ENCODE assay signal across 8 cellular contexts in the genomic region with DNA sequence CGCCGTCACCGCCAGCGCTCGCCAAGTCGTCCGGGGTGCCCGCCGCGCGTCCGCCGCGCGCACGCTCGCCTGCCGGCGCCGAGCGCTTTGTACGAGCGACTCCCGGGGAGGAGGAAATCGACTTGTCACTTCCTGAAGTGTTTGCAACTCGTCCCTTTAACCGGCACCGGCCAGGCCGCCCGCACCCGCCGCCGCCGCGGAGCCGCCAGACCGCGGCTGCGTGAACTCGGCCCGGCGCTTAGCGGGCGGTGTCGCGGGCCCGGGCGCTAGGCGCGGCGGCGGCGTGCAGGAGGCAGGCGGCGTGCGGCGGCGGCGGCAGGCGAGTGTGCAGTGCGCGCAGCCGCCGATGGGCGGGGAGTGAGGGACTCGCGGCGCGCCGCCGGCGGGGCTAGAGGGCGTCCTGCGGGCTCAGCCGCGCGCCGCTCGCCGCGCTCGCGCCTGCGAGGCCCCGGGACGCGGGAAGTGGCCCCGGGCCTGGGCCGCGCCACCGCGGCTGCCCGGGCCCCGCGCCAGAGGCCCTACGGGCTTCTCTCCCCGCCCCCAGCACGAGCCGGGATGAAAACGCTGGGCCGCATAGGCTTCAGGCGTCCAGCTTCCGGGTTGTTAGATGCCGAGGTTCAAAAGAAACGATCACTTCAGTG. TPM values are rescaled to one million over a fixed set of nuclear protein-coding genes. Genes with fewer than 3 reads are reported as not detected.
DNase-seq lines count a peak whose midpoint lies in the region; ATAC-seq, FAIRE-seq and TF ChIP-seq lines count a peak whose summit lies in the region.

Gene FAM53B, minus strand, starts transcription at position 332 of the 641 bp plus-strand sequence. CDS start 37,665 bp downstream, outside the sequence.

- intact Hi-C loops in Right ventricle myocardium superior (cut with DNase I), result loop anchor here (2.0 to 5.0 kb wide), 2 partner anchors 97 to 205 kb away; no protein-coding TSS in a partner anchor
- intact Hi-C loops in pancreas (cut with DNase I), result loop anchor here in 1 of 3 donors (5.0 kb wide), 1 partner anchor 207 kb away; no protein-coding TSS in a partner anchor
- intact Hi-C loops in tibial artery (cut with DNase I; ENCODE audit: low total_unique reads), result loop anchor here (10.0 kb wide), 1 partner anchor 89 kb away; no protein-coding TSS in a partner anchor

- 0 to 1% methylated on average over 60 to 105 of the region's 105 CpGs for WGBS in pancreas, 2 donors

- H3K4me3 ChIP-seq in Jurkat, Clone E6-1 (ENCODE audit: low read length), result peak within 1 kb of the TSS; percentile 78
- peak within 1 kb of the TSS; percentile 91 for H3K4me3 ChIP-seq in SU-DHL-6 (ENCODE audit: insufficient read depth, low read length, poor library complexity, severe bottlenecking)
- H3K4me3 ChIP-seq in pancreas, result peak within 1 kb of the TSS; percentile 46 to 66 (median 64)
- H3K4me3 ChIP-seq in tibial artery, result peak within 1 kb of the TSS; percentile 61 to 65

- H3F3A ChIP-seq in SU-DHL-6 (ENCODE audit: insufficient read depth), result peaks cover 45% of the 10 kb centered on the region

- H2AFZ ChIP-seq in SU-DHL-6 (ENCODE audit: low read depth, low read length, severe bottlenecking), result no peak within 1 kb of the TSS

- FAIRE-seq in pancreas (lab: Jason Lieb, UNC), result no peak

- peaks cover 14% of the 10 kb centered on the region for H3K27me3 Mint-ChIP-seq in activated naive CD8-positive, alpha-beta T cell treated with anti-CD3 and anti-CD28 coated beads, Interleukin-2, amount 10 ng/mL, durations not matched to agents 7 days and 5 days

- TF ChIP-seq CTCF in SU-DHL-6 (IDR thresholded peaks at IDR 0.05; ENCODE audit: insufficient read depth, low read length, poor library complexity, severe bottlenecking), result no peak
- no peak for TF ChIP-seq CTCF in pancreas (IDR thresholded peaks at IDR 0.05)
- peak in 1 of 2 experiments; percentile 78 for TF ChIP-seq CTCF in tibial artery (IDR thresholded peaks at IDR 0.05)

- no peaks in the 10 kb centered on the region for H3K9me3 ChIP-seq in SU-DHL-6 (ENCODE audit: insufficient read depth, low read length)
- H3K9me3 ChIP-seq in pancreas, result no peaks in the 10 kb centered on the region
- no peaks in the 10 kb centered on the region for H3K9me3 ChIP-seq in tibial artery

- peaks cover 31% of the 10 kb centered on the region for H3K4me1 Mint-ChIP-seq in activated naive CD8-positive, alpha-beta T cell treated with anti-CD3 and anti-CD28 coated beads, Interleukin-2, amount 10 ng/mL, durations not matched to agents 7 days and 5 days

- no peaks in the 10 kb centered on the region for H3K27me3 ChIP-seq in SU-DHL-6 (ENCODE audit: low read length)
- H3K27me3 ChIP-seq in pancreas, result no peaks in the 10 kb centered on the region
- no peaks in the 10 kb centered on the region for H3K27me3 ChIP-seq in tibial artery

- H3K27ac ChIP-seq in SU-DHL-6 (ENCODE audit: low read depth, low read length) (peak within 1 kb of the TSS; percentile 97), pancreas (peak within 1 kb of the TSS; percentile 60 to 88 (median 72)), tibial artery (peak within 1 kb of the TSS; percentile 80 to 84)

- peaks cover 8% of the 10 kb centered on the region for H3K36me3 Mint-ChIP-seq in activated naive CD8-positive, alpha-beta T cell treated with anti-CD3 and anti-CD28 coated beads, Interleukin-2, amount 10 ng/mL, durations not matched to agents 7 days and 5 days

- peak; percentile 78 for DNase-seq in EH (ENCODE audit: low read depth)
- peak; percentile 62 for DNase-seq in Jurkat, Clone E6-1 (ENCODE audit: low read depth, low spot score)
- DNase-seq in activated naive CD8-positive, alpha-beta T cell treated with anti-CD3 and anti-CD28 coated beads, Interleukin-2, amount 10 ng/mL, durations not matched to agents 7 days and 5 days, result peak; percentile 90
- DNase-seq in Right ventricle myocardium superior, result peak; percentile 92
- peak; percentile 78 to 93 (median 84) for DNase-seq in pancreas
- DNase-seq in tibial artery, result peak; percentile 79 to 88

- H3K36me3 ChIP-seq in SU-DHL-6 (ENCODE audit: low read length) (no peaks in the 10 kb centered on the region), pancreas (no peaks in the 10 kb centered on the region), tibial artery (peaks cover 3 to 6% (median 3%) of the 10 kb centered on the region in 3 donors)

- POLR2A ChIA-PET in activated naive CD8-positive, alpha-beta T cell treated with anti-CD3 and anti-CD28 coated beads, Interleukin-2, amount 10 ng/mL, durations not matched to agents 7 days and 5 days (lab: Charles Lee), result interaction anchor here (1.2 kb wide), 1 partner anchor 9 kb away, joined by 3 read pairs; no protein-coding TSS in a partner anchor

- H3K9ac ChIP-seq in SU-DHL-6 (ENCODE audit: low read length), result peak within 1 kb of the TSS; percentile 98

- H3K79me2 ChIP-seq in SU-DHL-6 (ENCODE audit: insufficient read depth, low read length), result peaks cover 50% of the 10 kb centered on the region

- H3K4me1 ChIP-seq in pancreas (peaks cover 12 to 40% (median 21%) of the 10 kb centered on the region in 3 donors), tibial artery (peaks cover 0 to 46% (median 32%) of the 10 kb centered on the region in 4 donors)

- peak within 1 kb of the TSS; percentile 95 for H3K4me2 ChIP-seq in SU-DHL-6 (ENCODE audit: low read depth, low read length, poor library complexity, severe bottlenecking)

- no peaks in the 10 kb centered on the region for H3K9me3 Mint-ChIP-seq in activated naive CD8-positive, alpha-beta T cell treated with anti-CD3 and anti-CD28 coated beads, Interleukin-2, amount 10 ng/mL, durations not matched to agents 7 days and 5 days

- H3K27ac Mint-ChIP-seq in activated naive CD8-positive, alpha-beta T cell treated with anti-CD3 and anti-CD28 coated beads, Interleukin-2, amount 10 ng/mL, durations not matched to agents 7 days and 5 days, result peak within 1 kb of the TSS; percentile 82

- ATAC-seq in GM21576 (IDR thresholded peaks at IDR 0.05; ENCODE audit: unreplicated experiment) (peak; percentile 49), Right ventricle myocardium superior (ENCODE audit: poor library complexity) (peak; percentile 74), pancreas (peak; percentile 65 to 79 (median 73))
- ATAC-seq in activated naive CD8-positive, alpha-beta T cell treated with anti-CD3 and anti-CD28 coated beads, Interleukin-2, amount 10 ng/mL, durations not matched to agents 7 days and 5 days (ENCODE audit: low read depth), result peak; percentile 82

- H3K9me2 ChIP-seq in SU-DHL-6 (replicated peaks; ENCODE audit: insufficient read depth, low read length), result no peaks in the 10 kb centered on the region

- peak within 1 kb of the TSS; percentile 96 for H3K4me3 Mint-ChIP-seq in activated naive CD8-positive, alpha-beta T cell treated with anti-CD3 and anti-CD28 coated beads, Interleukin-2, amount 10 ng/mL, durations not matched to agents 7 days and 5 days

- H4K20me1 ChIP-seq in SU-DHL-6 (ENCODE audit: low read depth, low read length), result no peaks in the 10 kb centered on the region

RNA-seq across cellular contexts. Expression of gene FAM53B, which starts in this region (rescaled TPM):
- 18.1 TPM for polyA plus RNA-seq in Jurkat, Clone E6-1 (2012; ENCODE audit: insufficient read depth, insufficient read length)
- 10 to 100 TPM; 29.8 to 33.0 TPM for total RNA-seq in activated naive CD8-positive, alpha-beta T cell treated with anti-CD3 and anti-CD28 coated beads, Interleukin-2, amount 10 ng/mL, durations not matched to agents 7 days and 5 days
- total RNA-seq in Right ventricle myocardium superior (38.1 TPM), pancreas (10 to 100 TPM in 1 of 6 donors, 1 to 10 TPM in 5; 6.5 to 16.4 (median 8.5) TPM)
- 1 to 10 TPM; 5.3 to 9.7 TPM for polyA plus RNA-seq in pancreas

Comparison
In these comparisons a context has a peak if more than half of its experiments do, and no peak if none do; other contexts are left out.
1. Peak in every context shown above with its lines: DNase-seq, ATAC-seq, H3K4me3 ChIP-seq and H3K27ac ChIP-seq.